Comparison of ENCODE assay signal across 14 cellular contexts in the genomic region with DNA sequence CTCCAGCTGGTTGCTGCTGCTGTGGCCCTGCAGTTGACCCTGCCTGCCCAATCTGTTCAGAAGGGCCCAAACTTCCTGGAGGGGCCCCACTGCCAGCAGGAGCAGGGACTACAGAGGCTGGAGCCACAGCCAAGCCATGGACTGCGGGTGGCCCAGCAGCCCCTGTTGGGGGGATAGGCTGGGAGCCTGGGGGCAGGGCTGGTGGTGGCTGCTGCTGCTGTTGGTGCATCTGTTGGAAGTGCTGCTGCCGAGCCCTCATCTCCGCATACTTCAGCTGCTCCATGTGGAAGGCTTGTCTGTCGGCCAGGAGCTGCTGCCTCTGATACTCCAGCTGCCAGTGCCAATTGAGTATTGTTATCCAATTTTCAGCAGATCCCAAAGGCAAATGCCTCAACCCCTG. TPM values are rescaled to one million over a fixed set of nuclear protein-coding genes. Genes with fewer than 3 reads are reported as not detected.
DNase-seq lines count a peak whose midpoint lies in the region; ATAC-seq and TF ChIP-seq lines count a peak whose summit lies in the region.
"Had no signal": no experiment of that assay in that cellular context is flagged by ENCODE, and none has a peak within 500 bp of the region (broad histone marks: within the 10 kb centered on the region; RNA-seq: fewer than 3 reads in every experiment).

No MANE protein-coding gene starts in this region.

- H3K9me3 ChIP-seq in mucosa of descending colon, result no peaks in the 10 kb centered on the region

- no peaks in the 10 kb centered on the region for H3K27me3 Mint-ChIP-seq in naive thymus-derived CD8-positive, alpha-beta T cell
- H3K27me3 Mint-ChIP-seq: naive thymus-derived CD4-positive, alpha-beta T cell had no signal

- peaks cover 12 to 19% (median 18%) of the 10 kb centered on the region in 4 donors for H3K4me1 Mint-ChIP-seq in naive thymus-derived CD8-positive, alpha-beta T cell

- H3K36me3 ChIP-seq in mucosa of descending colon (ENCODE audit: low read depth), result peaks cover 13% of the 10 kb centered on the region

- no peak overlapping the region for H3K4me3 ChIP-seq in mucosa of descending colon

- peak overlapping the region; percentile 58 for H3K27ac ChIP-seq in RWPE1

- H3K36me3 Mint-ChIP-seq in naive thymus-derived CD8-positive, alpha-beta T cell, result peaks cover 10 to 88% (median 13%) of the 10 kb centered on the region in 3 donors

- TF ChIP-seq CTCF in RWPE1 (conservative IDR thresholded peaks at IDR 0.05; ENCODE audit: low read depth), result no peak
- no peak for TF ChIP-seq CTCF in mucosa of descending colon (IDR thresholded peaks at IDR 0.05)

- intact Hi-C loops in mucosa of descending colon (cut with DNase I, micrococcal nuclease), result no loop called here

- POLR2A ChIA-PET in RWPE1 (lab: Yijun Ruan, JAX; ENCODE audit: low non-redundant PET), result no interaction called here
- POLR2A ChIA-PET in naive thymus-derived CD8-positive, alpha-beta T cell (lab: Charles Lee), result interaction anchor here (1.0 to 13.3 kb wide), 3 partner anchors 10 to 39 kb away, joined by 3 to 163 read pairs (median 5); a partner anchor contains a TSS

- peaks cover 11% of the 10 kb centered on the region for H3K4me1 ChIP-seq in mucosa of descending colon (ENCODE audit: low read depth)

- CTCF ChIA-PET in RWPE1 (lab: Yijun Ruan, JAX), result interaction anchor here (1.5 kb wide), 1 partner anchor 24 kb away, joined by 6 read pairs; a partner anchor contains a TSS

- ATAC-seq in mucosa of descending colon, result peak; percentile 2
- no peak for ATAC-seq in naive thymus-derived CD8-positive, alpha-beta T cell
- ATAC-seq in GM18868 (IDR thresholded peaks at IDR 0.05; ENCODE audit: unreplicated experiment), result no peak
- ATAC-seq: CD8-positive, alpha-beta T cell; naive thymus-derived CD4-positive, alpha-beta T cell had no signal

- H3K9me3 Mint-ChIP-seq in naive thymus-derived CD8-positive, alpha-beta T cell, result no peaks in the 10 kb centered on the region
- H3K9me3 Mint-ChIP-seq: CD8-positive, alpha-beta T cell; naive thymus-derived CD4-positive, alpha-beta T cell had no signal

- H3K27ac Mint-ChIP-seq in naive thymus-derived CD8-positive, alpha-beta T cell, result peak overlapping the region in 3 of 10 donors; percentile 1 to 55 (median 22)

- H3K4me3 Mint-ChIP-seq in naive thymus-derived CD8-positive, alpha-beta T cell, result no peak overlapping the region
- H3K4me3 Mint-ChIP-seq: CD8-positive, alpha-beta T cell; naive thymus-derived CD4-positive, alpha-beta T cell had no signal

- DNase-seq in EH (ENCODE audit: low read depth) (peak; percentile 42), RWPE1 (ENCODE audit: low spot score) (no peak), mucosa of descending colon (no peak), DMS153 (lab: John Stamatoyannopoulos, UW) (no peak)
- DNase-seq in naive thymus-derived CD8-positive, alpha-beta T cell, result no peak
- DNase-seq: activated CD4-positive, alpha-beta T cell treated with anti-CD3 and anti-CD28 coated beads for 4 hours; activated effector memory CD4-positive, alpha-beta T cell treated with anti-CD3 and anti-CD28 coated beads, Interleukin-2, amount 50 U/mL, for 16 hours; CD8-positive, alpha-beta T cell; KBM-7; naive thymus-derived CD4-positive, alpha-beta T cell; NCI-H187 treated with DMSO at 0.1 percent for 48 hours; stimulated activated CD8-positive, alpha-beta memory T cell treated with anti-CD3 and anti-CD28 coated beads, Interleukin-4, amount 100 ng/mL, for 48 hours; SW 1271 had no signal

RNA-seq across cellular contexts. Expression of a gene that starts 7.2 kb away (rescaled TPM):
- total RNA-seq in mucosa of descending colon, result 1,000 to 10,000 TPM; 1,884 to 3,185 (median 1,894) TPM
- total RNA-seq in naive thymus-derived CD8-positive, alpha-beta T cell, result 100 to 1,000 TPM; 421 to 448 TPM
- 1,000 to 10,000 TPM; 1,813 to 2,533 (median 2,044) TPM for polyA plus RNA-seq in naive thymus-derived CD8-positive, alpha-beta T cell

RNA-seq across cellular contexts. Expression of a gene that starts 13.0 kb away (rescaled TPM):
- total RNA-seq in mucosa of descending colon, result 10 to 100 TPM; 13.0 to 39.8 (median 22.7) TPM
- 1 to 10 TPM; 3.5 to 5.9 TPM for total RNA-seq in naive thymus-derived CD8-positive, alpha-beta T cell
- polyA plus RNA-seq in naive thymus-derived CD8-positive, alpha-beta T cell, result 1 to 10 TPM; 3.4 to 4.0 (median 3.8) TPM

RNA-seq across cellular contexts. Expression of a gene that starts 23.9 kb away (rescaled TPM):
- total RNA-seq in mucosa of descending colon, result 100 to 1,000 TPM in 2 of 3 donors, 10 to 100 TPM in 1; 91.7 to 163 (median 116) TPM
- 100 to 1,000 TPM; 189 to 197 TPM for total RNA-seq in naive thymus-derived CD8-positive, alpha-beta T cell
- polyA plus RNA-seq in naive thymus-derived CD8-positive, alpha-beta T cell, result 10 to 100 TPM; 46.3 to 70.4 (median 54.1) TPM

RNA-seq across cellular contexts. Expression of a gene that starts 37.3 kb away (rescaled TPM):
- total RNA-seq in mucosa of descending colon, result 10 to 100 TPM; 44.9 to 75.7 (median 52.0) TPM
- 100 to 1,000 TPM; 257 to 270 TPM for total RNA-seq in naive thymus-derived CD8-positive, alpha-beta T cell
- 100 to 1,000 TPM; 354 to 433 (median 357) TPM for polyA plus RNA-seq in naive thymus-derived CD8-positive, alpha-beta T cell

RNA-seq across cellular contexts. Expression of a gene that starts 47.3 kb away (rescaled TPM):
- 10 to 100 TPM in 1 of 3 donors, 1 to 10 TPM in 2; 5.0 to 11.8 (median 5.4) TPM for total RNA-seq in mucosa of descending colon
- total RNA-seq in naive thymus-derived CD8-positive, alpha-beta T cell, result 10 to 100 TPM; 15.1 to 15.9 TPM
- polyA plus RNA-seq in naive thymus-derived CD8-positive, alpha-beta T cell, result 1 to 10 TPM; 1.3 to 2.5 (median 1.8) TPM

Comparison
In these comparisons a context has a peak if more than half of its experiments do, and no peak if none do; other contexts are left out.
1. RNA of a gene that starts 7.2 kb away (total RNA-seq): 1,884 to 3,185 TPM in mucosa of descending colon; 421 to 448 TPM in naive thymus-derived CD8-positive, alpha-beta T cell; every median in the first group is over 4 times any median in the second.